ENCODE assay signal across 23 cellular contexts in genomic region chr7:158506626-158507025, GRCh38.
DNase-seq lines count a peak whose midpoint lies in the region; ATAC-seq, FAIRE-seq and TF ChIP-seq lines count a peak whose summit lies in the region.
"Had no signal": no experiment of that assay in that cellular context is flagged by ENCODE, and none has a peak within 500 bp of the region (broad histone marks: within the 10 kb centered on the region; RNA-seq: fewer than 3 reads in every experiment).

No MANE protein-coding gene starts in this region.

- no peak overlapping the region for H2AK5ac ChIP-seq in H1 (ENCODE audit: low read depth, low read length)

- 0 out of 2 replicates have a peak overlapping the region, but pooled peaks have one; percentile 9 for H2BK12ac ChIP-seq in H1 (ENCODE audit: low read depth, low read length)

- no peaks in the 10 kb centered on the region for H3K4me1 ChIP-seq in RWPE2 (ENCODE audit: insufficient read depth, poor library complexity, severe bottlenecking)
- H3K4me1 ChIP-seq in H1 (replicated peaks in 1 of 4; ENCODE audit: control insufficient read depth in 3 of 4, insufficient read depth in 4 of 4, low read length in 3 of 4): peaks cover 0 to 2% (median under 1%) of the 10 kb centered on the region in 4 experiments; a peak in 2 of 7 replicates
- H3K4me1 ChIP-seq: Caco-2 had no signal

- H2BK20ac ChIP-seq in H1 (ENCODE audit: low read length): no peak overlapping the region

- H3K36me3 Mint-ChIP-seq in activated naive CD4-positive, alpha-beta T cell treated with anti-CD3 and anti-CD28 coated beads, Interleukin-2, amount 10 ng/mL, durations not matched to agents 7 days and 5 days: peaks cover 1% of the 10 kb centered on the region
- H3K36me3 Mint-ChIP-seq in HFFc6 (ENCODE audit: low read depth): peaks cover 15% of the 10 kb centered on the region
- H3K36me3 Mint-ChIP-seq: CD8-positive, alpha-beta T cell had no signal

- no peak for TF ChIP-seq RAD21 in H1 (IDR thresholded peaks at IDR 0.05 in 1 of 2, conservative IDR thresholded peaks at IDR 0.05 in 1 of 2; ENCODE audit: low read depth in 2 of 2, low read length in 2 of 2)

- H3K56ac ChIP-seq in H1 (replicated peaks; ENCODE audit: insufficient read length, low read depth, low read length): no peak overlapping the region

- no peaks in the 10 kb centered on the region for H3K79me1 ChIP-seq in H1 (ENCODE audit: low read depth, low read length)

- H4K5ac ChIP-seq in H1 (ENCODE audit: insufficient read length, low read depth, low read length): no peak overlapping the region

- no peaks in the 10 kb centered on the region for H3K27me3 Mint-ChIP-seq in activated naive CD4-positive, alpha-beta T cell treated with anti-CD3 and anti-CD28 coated beads, Interleukin-2, amount 10 ng/mL, durations not matched to agents 7 days and 5 days
- H3K27me3 Mint-ChIP-seq in HFFc6 (ENCODE audit: insufficient read depth): peaks cover 1% of the 10 kb centered on the region; the same call in 1 of the 2 replicates

- H4K91ac ChIP-seq in H1 (replicated peaks; ENCODE audit: insufficient read length, low read length): no peak overlapping the region

- no peak overlapping the region for H3K4me2 ChIP-seq in H1 (ENCODE audit: insufficient read depth in 1 of 2, low read depth in 2 of 2, low read length in 2 of 2)
- H3K4me2 ChIP-seq: A549; BLaER1 treated with 17β-estradiol and CSF1 and Interleukin-3, amounts not matched to agents 10 nM and 100 nM had no signal

- WGBS in H1 (ENCODE audit: extremely low coverage in 1 of 2, insufficient coverage in 1 of 2, insufficient read length in 1 of 2, insufficient replicate concordance in 2 of 2, low coverage in 1 of 2, low lambda C conversion rate in 2 of 2, missing lambda C conversion rate in 1 of 2), 2 experiments: 98% methylated on average over 12 of the region's 12 CpGs; no CpG with 5 or more reads in 1 of the 2 experiments

- peak; percentile 15 for DNase-seq in activated naive CD4-positive, alpha-beta T cell treated with anti-CD3 and anti-CD28 coated beads, Interleukin-2, amount 10 ng/mL, durations not matched to agents 7 days and 5 days
- no peak for DNase-seq in activated naive CD4-positive, alpha-beta T cell treated with Interleukin-2 at 50 U/mL for 16 hours
- DNase-seq in RWPE2 (ENCODE audit: low spot score) (peak; percentile 46), H1 (ENCODE audit: low read depth in 1 of 2, low spot score in 2 of 2) (no peak), sciatic nerve (ENCODE audit: low spot score) (no peak), HFFc6 (no peak), pons (ENCODE audit: low spot score) (no peak)
- no peak for DNase-seq in stimulated activated naive CD8-positive, alpha-beta T cell treated with anti-CD3 and anti-CD28 coated beads, Interleukin-15, Interleukin-2, amounts not matched to agents 100 U/mL and 50 U/mL, for 24 hours
- DNase-seq: AML-193; Caco-2; Calu3; CD4-positive, alpha-beta T cell; CD8-positive, alpha-beta T cell; DMS79 treated with DMSO at 0.1 percent for 48 hours; GF-D8 had no signal

- H3K9me3 ChIP-seq in RWPE2 (ENCODE audit: severe bottlenecking): no peaks in the 10 kb centered on the region
- H3K9me3 ChIP-seq in H1 (ENCODE audit: insufficient read depth in 2 of 2, low read depth in 1 of 2, low read length in 1 of 2): peaks cover 7 to 15% of the 10 kb centered on the region in 2 experiments

- CTCF ChIA-PET in activated naive CD4-positive, alpha-beta T cell treated with anti-CD3 and anti-CD28 coated beads, Interleukin-2, amount 10 ng/mL, durations not matched to agents 7 days and 5 days (lab: Charles Lee): no interaction called here
- CTCF ChIA-PET in H1 (lab: Charles Lee; ENCODE audit: partially characterized antibody): no interaction called here

- no peak overlapping the region for H3K4me3 Mint-ChIP-seq in activated naive CD4-positive, alpha-beta T cell treated with anti-CD3 and anti-CD28 coated beads, Interleukin-2, amount 10 ng/mL, durations not matched to agents 7 days and 5 days
- no peak overlapping the region for H3K4me3 Mint-ChIP-seq in HFFc6
- H3K4me3 Mint-ChIP-seq: B cell; CD4-positive, alpha-beta T cell; CD8-positive, alpha-beta T cell had no signal

- H4K8ac ChIP-seq in H1 (ENCODE audit: extremely low read depth, insufficient read depth, low read length): no peak overlapping the region

- no peak overlapping the region for H3K14ac ChIP-seq in H1 (ENCODE audit: insufficient read length)

- TF ChIP-seq CTCF in RWPE2 (IDR thresholded peaks at IDR 0.05; ENCODE audit: poor library complexity, severe bottlenecking): no peak
- no peak for TF ChIP-seq CTCF in H1 (IDR thresholded peaks at IDR 0.05; ENCODE audit: control extremely low read depth in 1 of 3, insufficient read depth in 1 of 3, low read depth in 1 of 3, low read length in 3 of 3)
- TF ChIP-seq CTCF in HFFc6 (IDR thresholded peaks at IDR 0.05): no peak

- H3K36me3 ChIP-seq in RWPE2 (ENCODE audit: low read depth): no peaks in the 10 kb centered on the region
- no peaks in the 10 kb centered on the region for H3K36me3 ChIP-seq in H1 (ENCODE audit: control insufficient read depth in 2 of 4, insufficient read depth in 4 of 4, low read length in 3 of 4)

- TF ChIP-seq EP300 in H1 (IDR thresholded peaks at IDR 0.05; ENCODE audit: borderline replicate concordance in 1 of 2, low read depth in 2 of 2, low read length in 2 of 2): no peak

- H3K23me2 ChIP-seq in H1 (ENCODE audit: low read depth, low read length): no peaks in the 10 kb centered on the region; the same call in 1 of the 2 replicates

- H3K18ac ChIP-seq in H1 (ENCODE audit: extremely low read depth, low read length): no peak overlapping the region

- H2BK120ac ChIP-seq in H1 (replicated peaks; ENCODE audit: low read depth, low read length): no peak overlapping the region

- no peak overlapping the region for H3K4me3 ChIP-seq in RWPE2 (ENCODE audit: severe bottlenecking)
- H3K4me3 ChIP-seq in H1 (ENCODE audit: extremely low read depth in 1 of 4, insufficient read depth in 2 of 4, low read depth in 3 of 4, low read length in 4 of 4): no peak overlapping the region
- H3K4me3 ChIP-seq: A549; BLaER1 treated with 17β-estradiol and CSF1 and Interleukin-3, amounts not matched to agents 10 nM and 100 nM had no signal

- H3K23ac ChIP-seq in H1 (ENCODE audit: insufficient read length): no peak overlapping the region

- ATAC-seq in RWPE2 (ENCODE audit: low read depth): no peak
- ATAC-seq in sciatic nerve: peak; percentile 22
- ATAC-seq in stimulated activated naive CD8-positive, alpha-beta T cell treated with anti-CD3 and anti-CD28 coated beads, Interleukin-15, Interleukin-2, amounts not matched to agents 100 U/mL and 50 U/mL, for 24 hours: no peak
- ATAC-seq: A549; CD8-positive, alpha-beta T cell had no signal

- H3K27me3 ChIP-seq in RWPE2 (ENCODE audit: insufficient read depth, poor library complexity, severe bottlenecking) (no peaks in the 10 kb centered on the region), H1 (replicated peaks in 1 of 4; ENCODE audit: control insufficient read depth in 3 of 4, extremely low read depth in 1 of 4, insufficient read depth in 3 of 4, low read length in 3 of 4) (peaks cover 0 to 2% (median 0%) of the 10 kb centered on the region in 4 experiments; a peak in 2 of 7 replicates)
- H3K27me3 ChIP-seq: BLaER1 treated with 17β-estradiol and CSF1 and Interleukin-3, amounts not matched to agents 10 nM and 100 nM had no signal

- H3K27ac ChIP-seq in RWPE2 (ENCODE audit: poor library complexity, severe bottlenecking) (no peak overlapping the region), H1 (ENCODE audit: low read depth, low read length) (no peak overlapping the region)
- H3K27ac ChIP-seq: 22Rv1; A549; BLaER1 treated with 17β-estradiol and CSF1 and Interleukin-3, amounts not matched to agents 10 nM and 100 nM; C4-2B had no signal

- intact Hi-C loops in sciatic nerve (cut with DNase I): no loop called here

- H3K4ac ChIP-seq in H1 (replicated peaks; ENCODE audit: insufficient read length, low read depth, low read length): no peak overlapping the region

- H3K9me3 Mint-ChIP-seq in activated naive CD4-positive, alpha-beta T cell treated with anti-CD3 and anti-CD28 coated beads, Interleukin-2, amount 10 ng/mL, durations not matched to agents 7 days and 5 days: peaks cover 24% of the 10 kb centered on the region
- peaks cover 59% of the 10 kb centered on the region for H3K9me3 Mint-ChIP-seq in HFFc6

- no peak overlapping the region for H2BK15ac ChIP-seq in H1 (ENCODE audit: low read length)

- TF ChIP-seq POLR2A in H1 (IDR thresholded peaks at IDR 0.05; ENCODE audit: control extremely low read depth in 1 of 2, low read depth in 2 of 2, low read length in 2 of 2): no peak

- H3K27ac Mint-ChIP-seq in activated naive CD4-positive, alpha-beta T cell treated with anti-CD3 and anti-CD28 coated beads, Interleukin-2, amount 10 ng/mL, durations not matched to agents 7 days and 5 days: no peak overlapping the region
- H3K27ac Mint-ChIP-seq in HFFc6: no peak overlapping the region
- H3K27ac Mint-ChIP-seq: B cell; CD4-positive, alpha-beta T cell; CD8-positive, alpha-beta T cell had no signal

- no peaks in the 10 kb centered on the region for H4K20me1 ChIP-seq in H1 (replicated peaks in 1 of 2; ENCODE audit: control insufficient read depth in 1 of 2, insufficient read depth in 2 of 2, low read length in 2 of 2)
- H4K20me1 ChIP-seq: BLaER1 treated with 17β-estradiol and CSF1 and Interleukin-3, amounts not matched to agents 10 nM and 100 nM had no signal

- POLR2A ChIA-PET in H1 (lab: Charles Lee; ENCODE audit: partially characterized antibody): no interaction called here

- no peak overlapping the region for H2AFZ ChIP-seq in H1 (ENCODE audit: low read length)

- no peak overlapping the region for H2BK5ac ChIP-seq in H1 (ENCODE audit: low read depth, low read length)

- no peak overlapping the region for H3K9ac ChIP-seq in H1 (replicated peaks in 1 of 4; ENCODE audit: extremely low read depth in 1 of 4, low read depth in 3 of 4, low read length in 3 of 4)
- H3K9ac ChIP-seq: BLaER1 treated with 17β-estradiol and CSF1 and Interleukin-3, amounts not matched to agents 10 nM and 100 nM had no signal

- no peaks in the 10 kb centered on the region for H3K79me2 ChIP-seq in H1 (ENCODE audit: control insufficient read depth in 1 of 2, insufficient read depth in 2 of 2, low read length in 2 of 2)

- H3K4me1 Mint-ChIP-seq in activated naive CD4-positive, alpha-beta T cell treated with anti-CD3 and anti-CD28 coated beads, Interleukin-2, amount 10 ng/mL, durations not matched to agents 7 days and 5 days: no peaks in the 10 kb centered on the region
- H3K4me1 Mint-ChIP-seq in HFFc6 (ENCODE audit: low read depth): no peaks in the 10 kb centered on the region
- H3K4me1 Mint-ChIP-seq: B cell had no signal

- no peak for FAIRE-seq in H1 (lab: Jason Lieb, UNC)
- FAIRE-seq: A549, D721Med, G401.6, GM12891 had no signal

TF ChIP-seq in H1, 55 proteins besides CTCF, POLR2A, EP300 and RAD21 (continues in another document):
- TF ChIP-seq FOSL1 (IDR thresholded peaks at IDR 0.05; ENCODE audit: insufficient read depth, low read depth, low read length) (no peak), TAF1 (IDR thresholded peaks at IDR 0.05; ENCODE audit: low read depth, low read length) (no peak), JUND (IDR thresholded peaks at IDR 0.05; ENCODE audit: low read length) (no peak), ASH2L (IDR thresholded peaks at IDR 0.05; ENCODE audit: low read length) (no peak), JUN (IDR thresholded peaks at IDR 0.05; ENCODE audit: low read depth, low read length) (no peak), CBX5 (IDR thresholded peaks at IDR 0.05; ENCODE audit: low read depth, low read length) (no peak), SP4 (IDR thresholded peaks at IDR 0.05; ENCODE audit: low read length) (no peak)

Comparison
In these comparisons a context has a peak if more than half of its experiments do, and no peak if none do; other contexts are left out.
1. DNase-seq: peak in activated naive CD4-positive, alpha-beta T cell treated with anti-CD3 and anti-CD28 coated beads, Interleukin-2, amount 10 ng/mL, durations not matched to agents 7 days and 5 days (single experiment) and RWPE2 (single experiment); none in activated naive CD4-positive, alpha-beta T cell treated with Interleukin-2 at 50 U/mL for 16 hours (single experiment), H1 (0 of 2), sciatic nerve (single experiment), HFFc6 (single experiment), stimulated activated naive CD8-positive, alpha-beta T cell treated with anti-CD3 and anti-CD28 coated beads, Interleukin-15, Interleukin-2, amounts not matched to agents 100 U/mL and 50 U/mL, for 24 hours (single experiment) and pons (single experiment).